In the genomic region with DNA sequence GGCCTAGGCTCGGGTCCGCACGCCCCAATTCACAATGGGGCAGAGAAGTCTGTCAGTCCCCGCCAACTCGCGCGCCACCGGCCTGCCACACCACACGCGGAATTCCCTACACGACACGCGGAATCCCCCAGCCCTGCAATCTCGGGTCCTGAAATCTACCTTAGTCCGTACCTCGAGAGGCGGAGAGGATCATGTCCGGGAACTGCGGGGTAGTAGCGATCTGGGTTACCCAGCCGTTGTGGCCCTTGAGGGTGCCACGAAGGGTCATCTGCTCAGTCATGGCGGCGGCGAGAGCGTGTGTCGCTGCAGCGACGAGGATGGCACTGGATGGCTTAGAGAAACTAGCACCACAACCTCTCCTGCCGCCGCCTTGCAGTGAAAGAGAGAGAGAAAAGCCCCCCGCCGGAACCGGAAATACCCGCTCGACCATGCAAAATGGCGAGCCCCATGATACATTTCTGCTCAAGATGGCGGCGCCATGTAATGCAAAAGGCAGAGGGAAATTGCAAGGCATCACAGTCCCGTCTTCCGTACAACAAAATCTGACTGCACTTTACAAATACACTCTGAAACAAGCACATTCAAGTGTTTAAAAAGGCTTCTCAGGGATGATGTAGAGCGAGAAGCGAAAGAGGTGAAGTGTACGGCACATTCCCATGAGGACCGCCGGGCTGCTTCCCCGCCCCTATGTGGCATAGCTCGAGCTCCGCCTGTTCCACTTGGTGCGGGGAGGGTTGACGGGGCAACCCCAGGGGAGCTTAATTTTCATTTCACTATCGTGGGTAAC, we compare ENCODE assay signal across 1 cellular context.
A peak's percentile ranks its signal among the peaks of the same experiment; 100 is the strongest.
TF ChIP-seq lines count a peak whose summit lies in the region.

RACK1 (minus strand) TSS at position 386 of the 787 bp plus-strand sequence; CDS start at position 280, 106 bp downstream.

TF ChIP-seq in HepG2, 621 proteins besides CTCF, POLR2A, EP300 and RAD21 (continued from another document):
- no peak for TF ChIP-seq PRDM4 (CRISPR knock-in tag; IDR thresholded peaks at IDR 0.05; ENCODE audit: borderline replicate concordance)
- TF ChIP-seq, protein P1, sequence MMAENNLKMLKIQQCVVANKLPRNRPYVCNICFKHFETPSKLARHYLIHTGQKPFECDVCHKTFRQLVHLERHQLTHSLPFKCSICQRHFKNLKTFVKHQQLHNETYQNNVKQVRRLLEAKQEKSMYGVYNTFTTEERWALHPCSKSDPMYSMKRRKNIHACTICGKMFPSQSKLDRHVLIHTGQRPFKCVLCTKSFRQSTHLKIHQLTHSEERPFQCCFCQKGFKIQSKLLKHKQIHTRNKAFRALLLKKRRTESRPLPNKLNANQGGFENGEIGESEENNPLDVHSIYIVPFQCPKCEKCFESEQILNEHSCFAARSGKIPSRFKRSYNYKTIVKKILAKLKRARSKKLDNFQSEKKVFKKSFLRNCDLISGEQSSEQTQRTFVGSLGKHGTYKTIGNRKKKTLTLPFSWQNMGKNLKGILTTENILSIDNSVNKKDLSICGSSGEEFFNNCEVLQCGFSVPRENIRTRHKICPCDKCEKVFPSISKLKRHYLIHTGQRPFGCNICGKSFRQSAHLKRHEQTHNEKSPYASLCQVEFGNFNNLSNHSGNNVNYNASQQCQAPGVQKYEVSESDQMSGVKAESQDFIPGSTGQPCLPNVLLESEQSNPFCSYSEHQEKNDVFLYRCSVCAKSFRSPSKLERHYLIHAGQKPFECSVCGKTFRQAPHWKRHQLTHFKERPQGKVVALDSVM (CRISPR knock-in tag; IDR thresholded peaks at IDR 0.05): no peak; the same call in 1 of the 2 replicates
- TF ChIP-seq MBD4 (IDR thresholded peaks at IDR 0.05; ENCODE audit: borderline replicate concordance, low read length): no peak
- TF ChIP-seq, protein P2, sequence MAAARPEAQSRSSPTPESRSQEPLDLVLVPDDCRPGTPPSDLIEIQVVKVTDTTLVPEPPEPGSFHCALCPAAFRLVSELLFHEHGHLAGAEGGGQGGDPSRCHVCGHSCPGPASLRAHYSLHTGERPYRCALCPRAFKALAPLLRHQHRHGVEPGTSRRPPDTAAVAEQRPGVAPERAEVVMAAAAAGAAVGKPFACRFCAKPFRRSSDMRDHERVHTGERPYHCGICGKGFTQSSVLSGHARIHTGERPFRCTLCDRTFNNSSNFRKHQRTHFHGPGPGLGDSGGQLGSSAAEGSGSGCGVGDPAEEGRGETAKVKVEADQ (CRISPR knock-in tag; IDR thresholded peaks at IDR 0.05; ENCODE audit: borderline replicate concordance): no peak
- no peak for TF ChIP-seq SYNCRIP (IDR thresholded peaks at IDR 0.05; ENCODE audit: insufficient read depth, low read depth, low read length)
- no peak; the same call in 1 of the 2 replicates for TF ChIP-seq ZFP1 (CRISPR knock-in tag; IDR thresholded peaks at IDR 0.05)
- no peak for TF ChIP-seq RBM22 (optimal IDR thresholded peaks at IDR 0.05; ENCODE audit: low read length)
- 0 out of 2 replicates have a peak, but pooled peaks have one; percentile 19 for TF ChIP-seq ZNF160 (CRISPR knock-in tag; IDR thresholded peaks at IDR 0.05)
- TF ChIP-seq, protein P3, sequence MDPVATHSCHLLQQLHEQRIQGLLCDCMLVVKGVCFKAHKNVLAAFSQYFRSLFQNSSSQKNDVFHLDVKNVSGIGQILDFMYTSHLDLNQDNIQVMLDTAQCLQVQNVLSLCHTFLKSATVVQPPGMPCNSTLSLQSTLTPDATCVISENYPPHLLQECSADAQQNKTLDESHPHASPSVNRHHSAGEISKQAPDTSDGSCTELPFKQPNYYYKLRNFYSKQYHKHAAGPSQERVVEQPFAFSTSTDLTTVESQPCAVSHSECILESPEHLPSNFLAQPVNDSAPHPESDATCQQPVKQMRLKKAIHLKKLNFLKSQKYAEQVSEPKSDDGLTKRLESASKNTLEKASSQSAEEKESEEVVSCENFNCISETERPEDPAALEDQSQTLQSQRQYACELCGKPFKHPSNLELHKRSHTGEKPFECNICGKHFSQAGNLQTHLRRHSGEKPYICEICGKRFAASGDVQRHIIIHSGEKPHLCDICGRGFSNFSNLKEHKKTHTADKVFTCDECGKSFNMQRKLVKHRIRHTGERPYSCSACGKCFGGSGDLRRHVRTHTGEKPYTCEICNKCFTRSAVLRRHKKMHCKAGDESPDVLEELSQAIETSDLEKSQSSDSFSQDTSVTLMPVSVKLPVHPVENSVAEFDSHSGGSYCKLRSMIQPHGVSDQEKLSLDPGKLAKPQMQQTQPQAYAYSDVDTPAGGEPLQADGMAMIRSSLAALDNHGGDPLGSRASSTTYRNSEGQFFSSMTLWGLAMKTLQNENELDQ (CRISPR knock-in tag; IDR thresholded peaks at IDR 0.05; ENCODE audit: borderline replicate concordance): no peak
- TF ChIP-seq TRIM22 (IDR thresholded peaks at IDR 0.05): no peak
- no peak for TF ChIP-seq ZNF724P (CRISPR knock-in tag; IDR thresholded peaks at IDR 0.05; ENCODE audit: borderline replicate concordance)
- peak; percentile 55; the same call in 1 of the 2 replicates for TF ChIP-seq SP5 (CRISPR knock-in tag; IDR thresholded peaks at IDR 0.05; ENCODE audit: borderline replicate concordance, low read depth)
- TF ChIP-seq TBX3 (IDR thresholded peaks at IDR 0.05; ENCODE audit: borderline replicate concordance): no peak
- TF ChIP-seq, protein P4, sequence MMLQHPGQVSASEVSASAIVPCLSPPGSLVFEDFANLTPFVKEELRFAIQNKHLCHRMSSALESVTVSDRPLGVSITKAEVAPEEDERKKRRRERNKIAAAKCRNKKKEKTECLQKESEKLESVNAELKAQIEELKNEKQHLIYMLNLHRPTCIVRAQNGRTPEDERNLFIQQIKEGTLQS (CRISPR knock-in tag; IDR thresholded peaks at IDR 0.05): no peak
- peak; percentile 63; the same call in 1 of the 2 replicates for TF ChIP-seq TMF1 (CRISPR knock-in tag; IDR thresholded peaks at IDR 0.05; ENCODE audit: low read depth)
